In genomic region chr1:159009287-159009686, GRCh38 we compare ENCODE assay signal across 8 cellular contexts. TPM values are rescaled to one million over a fixed set of nuclear protein-coding genes. Genes with fewer than 3 reads are reported as not detected.
DNase-seq lines count a peak whose midpoint lies in the region; ATAC-seq and TF ChIP-seq lines count a peak whose summit lies in the region.

No MANE protein-coding gene starts in this region.

- TF ChIP-seq POLR2A in right lobe of liver (IDR thresholded peaks at IDR 0.05), result no peak

- H3K4me3 Mint-ChIP-seq in activated T-cell treated with anti-CD3 and anti-CD28 coated beads, Interleukin-2, amount 50 U/mL, for 4 hours, result peak overlapping the region; percentile 91
- peak overlapping the region; percentile 85 for H3K4me3 Mint-ChIP-seq in activated naive CD8-positive, alpha-beta T cell treated with anti-CD3 and anti-CD28 coated beads for 36 hours

- H3K27ac Mint-ChIP-seq in activated naive CD8-positive, alpha-beta T cell treated with anti-CD3 and anti-CD28 coated beads for 36 hours, result peak overlapping the region; percentile 95

- H3K4me1 ChIP-seq in right lobe of liver (peaks cover 0 to 4% (median 0%) of the 10 kb centered on the region in 4 donors), tibial artery (peaks cover 0 to 37% (median 11%) of the 10 kb centered on the region in 4 donors)

- peaks cover 47% of the 10 kb centered on the region for H3K4me1 Mint-ChIP-seq in activated T-cell treated with anti-CD3 and anti-CD28 coated beads, Interleukin-2, amount 50 U/mL, for 4 hours (ENCODE audit: low read depth)
- peaks cover 49% of the 10 kb centered on the region for H3K4me1 Mint-ChIP-seq in activated naive CD8-positive, alpha-beta T cell treated with anti-CD3 and anti-CD28 coated beads for 36 hours

- H3K4me3 ChIP-seq in right lobe of liver (peak overlapping the region; percentile 34 to 49 (median 48)), tibial artery (peak overlapping the region; percentile 54 to 55)

- no peaks in the 10 kb centered on the region for H3K27me3 ChIP-seq in right lobe of liver
- no peaks in the 10 kb centered on the region for H3K27me3 ChIP-seq in tibial artery

- TF ChIP-seq CTCF in right lobe of liver (IDR thresholded peaks at IDR 0.05), result no peak
- TF ChIP-seq CTCF in tibial artery (IDR thresholded peaks at IDR 0.05), result no peak

- H3K36me3 Mint-ChIP-seq in activated T-cell treated with anti-CD3 and anti-CD28 coated beads, Interleukin-2, amount 50 U/mL, for 4 hours (ENCODE audit: insufficient read depth), result peaks cover 28% of the 10 kb centered on the region
- peaks cover 64% of the 10 kb centered on the region for H3K36me3 Mint-ChIP-seq in activated naive CD8-positive, alpha-beta T cell treated with anti-CD3 and anti-CD28 coated beads for 36 hours

- H3K9me3 ChIP-seq in right lobe of liver (no peaks in the 10 kb centered on the region), tibial artery (no peaks in the 10 kb centered on the region)

- H3K27ac ChIP-seq in right lobe of liver (peak overlapping the region; percentile 72 to 80 (median 75)), tibial artery (peak overlapping the region; percentile 69 to 73)

- H3K36me3 ChIP-seq in right lobe of liver, result no peaks in the 10 kb centered on the region
- no peaks in the 10 kb centered on the region for H3K36me3 ChIP-seq in tibial artery

- peak; percentile 46 to 50 for ATAC-seq in activated T-cell treated with anti-CD3 and anti-CD28 coated beads, Interleukin-2, amount 50 U/mL, for 4 hours
- ATAC-seq in right lobe of liver (no peak), HG03139 (IDR thresholded peaks at IDR 0.05; ENCODE audit: unreplicated experiment) (no peak), HG03025 (IDR thresholded peaks at IDR 0.05; ENCODE audit: low FRiP score, unreplicated experiment) (no peak)

- 40% methylated on average over 2 of the region's 2 CpGs for WGBS in right lobe of liver (ENCODE audit: insufficient coverage, low coverage, low lambda C conversion rate, missing lambda C conversion rate)

- no peaks in the 10 kb centered on the region for H3K9me3 Mint-ChIP-seq in activated T-cell treated with anti-CD3 and anti-CD28 coated beads, Interleukin-2, amount 50 U/mL, for 4 hours
- H3K9me3 Mint-ChIP-seq in activated naive CD8-positive, alpha-beta T cell treated with anti-CD3 and anti-CD28 coated beads for 36 hours, result peaks cover 4% of the 10 kb centered on the region

- no peaks in the 10 kb centered on the region for H3K27me3 Mint-ChIP-seq in activated T-cell treated with anti-CD3 and anti-CD28 coated beads, Interleukin-2, amount 50 U/mL, for 4 hours (ENCODE audit: low read depth)
- no peaks in the 10 kb centered on the region for H3K27me3 Mint-ChIP-seq in activated naive CD8-positive, alpha-beta T cell treated with anti-CD3 and anti-CD28 coated beads for 36 hours

- intact Hi-C loops in right lobe of liver (cut with DNase I), result no loop called here
- intact Hi-C loops in tibial artery (cut with DNase I; ENCODE audit: low total_unique reads), result no loop called here

- DNase-seq in activated T-cell treated with anti-CD3 and anti-CD28 coated beads, Interleukin-2, amount 50 U/mL, for 4 hours, result no peak
- no peak for DNase-seq in activated T-cell treated with anti-CD3 and anti-CD28 coated beads, Interleukin-2, amount 50 U/mL, for 48 hours
- DNase-seq in activated naive CD8-positive, alpha-beta T cell treated with anti-CD3 and anti-CD28 coated beads for 36 hours, result no peak
- DNase-seq in right lobe of liver (no peak), tibial artery (no peak), DMS 273 (lab: John Stamatoyannopoulos, UW; ENCODE audit: unreplicated experiment) (no peak)

RNA-seq across cellular contexts. Expression of gene IFI16, which starts 0.4 kb away (rescaled TPM):
- total RNA-seq in activated T-cell treated with anti-CD3 and anti-CD28 coated beads, Interleukin-2, amount 50 U/mL, for 4 hours, result 100 to 1,000 TPM; 186 to 199 (median 196) TPM
- 100 to 1,000 TPM; 292 to 296 TPM for total RNA-seq in activated naive CD8-positive, alpha-beta T cell treated with anti-CD3 and anti-CD28 coated beads for 36 hours
- 10 to 100 TPM in 2 of 6 experiments, 1 to 10 TPM in 4; 3.3 to 20.3 (median 9.1) TPM for total RNA-seq in right lobe of liver

Comparison
In these comparisons a context has a peak if more than half of its experiments do, and no peak if none do; other contexts are left out.
1. ATAC-seq: peak in activated T-cell treated with anti-CD3 and anti-CD28 coated beads, Interleukin-2, amount 50 U/mL, for 4 hours (2 of 2); none in right lobe of liver (0 of 4), HG03139 (single experiment) and HG03025 (single experiment).
2. RNA of gene IFI16, which starts 0.4 kb away (total RNA-seq): 292 to 296 TPM in activated naive CD8-positive, alpha-beta T cell treated with anti-CD3 and anti-CD28 coated beads for 36 hours and 186 to 199 TPM in activated T-cell treated with anti-CD3 and anti-CD28 coated beads, Interleukin-2, amount 50 U/mL, for 4 hours; 3.3 to 20.3 TPM in right lobe of liver; every median in the first group is over 4 times any median in the second.